26 cellular contexts compared by ENCODE assay signal in genomic region chr10:131436467-131436866, GRCh38.
"Had no signal": no experiment of that assay in that cellular context is flagged by ENCODE, and none has a peak within 500 bp of the region (broad histone marks: within the 10 kb centered on the region; RNA-seq: fewer than 3 reads in every experiment).

No MANE protein-coding gene starts in this region.

- H3K4me1 ChIP-seq: left lung, lower lobe of right lung, thyroid gland, upper lobe of right lung had no signal

- H3K27ac Mint-ChIP-seq: activated CD4-positive, alpha-beta memory T cell treated with anti-CD3 and anti-CD28 coated beads, Interleukin-2, amount 10 ng/mL, durations not matched to agents 7 days and 5 days; activated CD4-positive, alpha-beta T cell treated with anti-CD3 and anti-CD28 coated beads, Interleukin-2, amount 10 ng/mL, durations not matched to agents 7 days and 5 days; activated naive CD4-positive, alpha-beta T cell treated with anti-CD3 and anti-CD28 coated beads, Interleukin-2, amount 50 U/mL, for 24 hours; activated T-cell treated with anti-CD3 and anti-CD28 coated beads, Interleukin-2, amount 50 U/mL, for 24 hours; effector memory CD8-positive, alpha-beta T cell; natural killer cell treated with Interleukin-12 subunit alpha and Interleukin-12 subunit beta and Interleukin-15 and Interleukin-18, amount 100 ng/mL, for 72 hours; stimulated activated memory B cell treated with anti-CD40 and anti-IgM and Interleukin-4, amounts not matched to agents 10 μg/mL and 1 μg/mL and 100 μg/mL, for 72 hours; stimulated activated naive CD8-positive, alpha-beta T cell treated with anti-CD3 and anti-CD28 coated beads, Interleukin-15, amount 100 ng/mL, for 72 hours; T-helper 17 cell; WTC11 had no signal

- H3K9me3 Mint-ChIP-seq: activated CD4-positive, alpha-beta memory T cell treated with anti-CD3 and anti-CD28 coated beads, Interleukin-2, amount 10 ng/mL, durations not matched to agents 7 days and 5 days; activated CD4-positive, alpha-beta T cell treated with anti-CD3 and anti-CD28 coated beads, Interleukin-2, amount 10 ng/mL, durations not matched to agents 7 days and 5 days; activated naive CD4-positive, alpha-beta T cell treated with anti-CD3 and anti-CD28 coated beads, Interleukin-2, amount 50 U/mL, for 24 hours; activated T-cell treated with anti-CD3 and anti-CD28 coated beads, Interleukin-2, amount 50 U/mL, for 24 hours; natural killer cell treated with Interleukin-12 subunit alpha and Interleukin-12 subunit beta and Interleukin-15 and Interleukin-18, amount 100 ng/mL, for 72 hours; stimulated activated memory B cell treated with anti-CD40 and anti-IgM and Interleukin-4, amounts not matched to agents 10 μg/mL and 1 μg/mL and 100 μg/mL, for 72 hours; stimulated activated naive CD8-positive, alpha-beta T cell treated with anti-CD3 and anti-CD28 coated beads, Interleukin-15, amount 100 ng/mL, for 72 hours had no signal

- H3K27ac ChIP-seq: body of pancreas, coronary artery, left lung, lower lobe of right lung, thyroid gland, upper lobe of right lung had no signal

- H3K27me3 ChIP-seq: thyroid gland had no signal

- H3K4me3 Mint-ChIP-seq: activated CD4-positive, alpha-beta memory T cell treated with anti-CD3 and anti-CD28 coated beads, Interleukin-2, amount 10 ng/mL, durations not matched to agents 7 days and 5 days; activated CD4-positive, alpha-beta T cell treated with anti-CD3 and anti-CD28 coated beads, Interleukin-2, amount 10 ng/mL, durations not matched to agents 7 days and 5 days; activated naive CD4-positive, alpha-beta T cell treated with anti-CD3 and anti-CD28 coated beads, Interleukin-2, amount 50 U/mL, for 24 hours; activated T-cell treated with anti-CD3 and anti-CD28 coated beads, Interleukin-2, amount 50 U/mL, for 24 hours; effector memory CD8-positive, alpha-beta T cell; natural killer cell treated with Interleukin-12 subunit alpha and Interleukin-12 subunit beta and Interleukin-15 and Interleukin-18, amount 100 ng/mL, for 72 hours; stimulated activated memory B cell treated with anti-CD40 and anti-IgM and Interleukin-4, amounts not matched to agents 10 μg/mL and 1 μg/mL and 100 μg/mL, for 72 hours; stimulated activated naive CD8-positive, alpha-beta T cell treated with anti-CD3 and anti-CD28 coated beads, Interleukin-15, amount 100 ng/mL, for 72 hours; T-helper 17 cell; WTC11 had no signal

- DNase-seq: activated CD4-positive, alpha-beta memory T cell treated with anti-CD3 and anti-CD28 coated beads, Interleukin-2, amount 10 ng/mL, durations not matched to agents 7 days and 5 days; activated CD4-positive, alpha-beta T cell treated with anti-CD3 and anti-CD28 coated beads for 1 hour; activated CD4-positive, alpha-beta T cell treated with anti-CD3 and anti-CD28 coated beads, Interleukin-2, amount 10 ng/mL, durations not matched to agents 7 days and 5 days; activated CD8-positive, alpha-beta memory T cell treated with anti-CD3 and anti-CD28 coated beads, Interleukin-2, amount 50 U/mL, for 48 hours; activated gamma-delta T cell treated with Interleukin-2 at 50 U/mL for 16 hours; activated T-cell treated with anti-CD3 and anti-CD28 coated beads, Interleukin-2, amount 50 U/mL, for 24 hours; body of pancreas; effector memory CD8-positive, alpha-beta T cell; lower lobe of right lung; mesendoderm; mucosa of descending colon; stimulated activated CD4-positive, alpha-beta T cell treated with anti-CD3 and anti-CD28 coated beads, Interleukin-1b, Interleukin-23, amount 100 ng/mL, for 48 hours; stimulated activated CD4-positive, alpha-beta T cell treated with anti-CD3 and anti-CD28 coated beads, Interleukin-4, amount 100 ng/mL, for 4 hours; stimulated activated CD8-positive, alpha-beta memory T cell treated with anti-CD3 and anti-CD28 coated beads, Interleukin-4, amount 100 ng/mL, for 48 hours; stimulated activated naive CD8-positive, alpha-beta T cell treated with anti-CD3 and anti-CD28 coated beads, Interleukin-15, amount 100 ng/mL, for 72 hours; substantia nigra; T-helper 17 cell; thyroid gland; upper lobe of right lung had no signal

- H3K27me3 Mint-ChIP-seq: activated CD4-positive, alpha-beta memory T cell treated with anti-CD3 and anti-CD28 coated beads, Interleukin-2, amount 10 ng/mL, durations not matched to agents 7 days and 5 days; activated CD4-positive, alpha-beta T cell treated with anti-CD3 and anti-CD28 coated beads, Interleukin-2, amount 10 ng/mL, durations not matched to agents 7 days and 5 days had no signal

- H3K4me3 ChIP-seq: body of pancreas, coronary artery, left lung, lower lobe of right lung, mucosa of descending colon, smooth muscle cell, thyroid gland, upper lobe of right lung had no signal

- ATAC-seq: body of pancreas; effector memory CD8-positive, alpha-beta T cell; left lung; lower lobe of right lung; mucosa of descending colon; natural killer cell treated with Interleukin-12 subunit alpha and Interleukin-12 subunit beta and Interleukin-15 and Interleukin-18, amount 100 ng/mL, for 72 hours; stimulated activated memory B cell treated with anti-CD40 and anti-IgM and Interleukin-4, amounts not matched to agents 10 μg/mL and 1 μg/mL and 100 μg/mL, for 72 hours; stimulated activated naive CD8-positive, alpha-beta T cell treated with anti-CD3 and anti-CD28 coated beads, Interleukin-15, amount 100 ng/mL, for 72 hours; T-helper 17 cell; upper lobe of right lung; WTC11 had no signal

- H3K9me3 ChIP-seq: body of pancreas, left lung, lower lobe of right lung, mucosa of descending colon, thyroid gland, upper lobe of right lung had no signal

- H3K36me3 Mint-ChIP-seq: activated naive CD4-positive, alpha-beta T cell treated with anti-CD3 and anti-CD28 coated beads, Interleukin-2, amount 50 U/mL, for 24 hours; natural killer cell treated with Interleukin-12 subunit alpha and Interleukin-12 subunit beta and Interleukin-15 and Interleukin-18, amount 100 ng/mL, for 72 hours; stimulated activated memory B cell treated with anti-CD40 and anti-IgM and Interleukin-4, amounts not matched to agents 10 μg/mL and 1 μg/mL and 100 μg/mL, for 72 hours had no signal

- H3K4me1 Mint-ChIP-seq: activated CD4-positive, alpha-beta memory T cell treated with anti-CD3 and anti-CD28 coated beads, Interleukin-2, amount 10 ng/mL, durations not matched to agents 7 days and 5 days; activated CD4-positive, alpha-beta T cell treated with anti-CD3 and anti-CD28 coated beads, Interleukin-2, amount 10 ng/mL, durations not matched to agents 7 days and 5 days; activated naive CD4-positive, alpha-beta T cell treated with anti-CD3 and anti-CD28 coated beads, Interleukin-2, amount 50 U/mL, for 24 hours; stimulated activated memory B cell treated with anti-CD40 and anti-IgM and Interleukin-4, amounts not matched to agents 10 μg/mL and 1 μg/mL and 100 μg/mL, for 72 hours; stimulated activated naive CD8-positive, alpha-beta T cell treated with anti-CD3 and anti-CD28 coated beads, Interleukin-15, amount 100 ng/mL, for 72 hours; T-helper 17 cell; WTC11 had no signal

- H3K36me3 ChIP-seq: left lung, lower lobe of right lung, thyroid gland, upper lobe of right lung had no signal
